Comparison of ENCODE assay signal across 29 cellular contexts in genomic region chr19:858284-858683, GRCh38. TPM values are rescaled to one million over a fixed set of nuclear protein-coding genes. Genes with fewer than 3 reads are reported as not detected.
"Had no signal": no experiment of that assay in that cellular context is flagged by ENCODE, and none has a peak within 500 bp of the region (broad histone marks: within the 10 kb centered on the region; RNA-seq: fewer than 3 reads in every experiment).

No MANE protein-coding gene starts in this region.

- H3K9me3 Mint-ChIP-seq: effector memory CD8-positive, alpha-beta T cell; immature natural killer cell; memory B cell; natural killer cell; stimulated activated memory B cell treated with anti-CD40 and anti-IgM and Interleukin-4, amounts not matched to agents 10 μg/mL and 1 μg/mL and 100 μg/mL, for 72 hours had no signal

- H3K36me3 ChIP-seq: esophagus squamous epithelium, prostate gland, right atrium auricular region, spleen, transverse colon, upper lobe of right lung, uterus had no signal

- H3K4me3 ChIP-seq: coronary artery, esophagus squamous epithelium, lung, prostate gland, right atrium auricular region, skin epidermis, spleen, transverse colon, upper lobe of right lung, uterus had no signal

- H3K27ac Mint-ChIP-seq: effector memory CD8-positive, alpha-beta T cell; immature natural killer cell; memory B cell; natural killer cell; stimulated activated memory B cell treated with anti-CD40 and anti-IgM and Interleukin-4, amounts not matched to agents 10 μg/mL and 1 μg/mL and 100 μg/mL, for 72 hours had no signal

- H3K4me3 Mint-ChIP-seq: effector memory CD8-positive, alpha-beta T cell; immature natural killer cell; natural killer cell; stimulated activated memory B cell treated with anti-CD40 and anti-IgM and Interleukin-4, amounts not matched to agents 10 μg/mL and 1 μg/mL and 100 μg/mL, for 72 hours had no signal

- FAIRE-seq: endometrium had no signal

- H3K9me3 ChIP-seq: esophagus squamous epithelium, prostate gland, right atrium auricular region, spleen, transverse colon, upper lobe of right lung, uterus had no signal

- DNase-seq: effector memory CD8-positive, alpha-beta T cell; erythroblast; esophagus squamous epithelium; foreskin melanocyte; glutamatergic neuron; hypothalamus; immature natural killer cell; islet precursor cell; kidney glomerular epithelial cell; left colon; left ventricle myocardium superior; natural killer cell; stimulated activated CD4-positive, alpha-beta T cell treated with anti-CD3 and anti-CD28 coated beads, Interleukin-4, amount 100 ng/mL, for 4 hours; stimulated activated naive CD8-positive, alpha-beta T cell treated with anti-CD3 and anti-CD28 coated beads, Interleukin-15, Interleukin-2, amounts not matched to agents 100 U/mL and 50 U/mL, for 24 hours; transverse colon; upper lobe of right lung; uterus had no signal

- H3K4me1 ChIP-seq: prostate gland had no signal

- H3K36me3 Mint-ChIP-seq: immature natural killer cell; memory B cell; natural killer cell; stimulated activated memory B cell treated with anti-CD40 and anti-IgM and Interleukin-4, amounts not matched to agents 10 μg/mL and 1 μg/mL and 100 μg/mL, for 72 hours had no signal

- ATAC-seq: effector memory CD8-positive, alpha-beta T cell; left colon; natural killer cell; stimulated activated memory B cell treated with anti-CD40 and anti-IgM and Interleukin-4, amounts not matched to agents 10 μg/mL and 1 μg/mL and 100 μg/mL, for 72 hours; stimulated activated naive CD8-positive, alpha-beta T cell treated with anti-CD3 and anti-CD28 coated beads, Interleukin-15, Interleukin-2, amounts not matched to agents 100 U/mL and 50 U/mL, for 24 hours; upper lobe of right lung had no signal

RNA-seq across cellular contexts. Expression of gene ELANE, which starts 6.2 kb away (rescaled TPM):
- total RNA-seq: dermis microvascular lymphatic vessel endothelial cell had no signal
- polyA plus RNA-seq: immature natural killer cell, neural cell had no signal

RNA-seq across cellular contexts. Expression of gene PRTN3, which starts 17.5 kb away (rescaled TPM):
- total RNA-seq: dermis microvascular lymphatic vessel endothelial cell, esophagus squamous epithelium, left colon, left ventricle myocardium superior, osteoblast, right atrium auricular region, transverse colon, upper lobe of right lung had no signal
- polyA plus RNA-seq: immature natural killer cell, neural cell had no signal

RNA-seq across cellular contexts. Expression of gene AZU1, which starts 30.6 kb away (rescaled TPM):
- total RNA-seq: dermis microvascular lymphatic vessel endothelial cell, esophagus squamous epithelium, left colon, left ventricle myocardium superior, osteoblast, right atrium auricular region, transverse colon had no signal
- polyA plus RNA-seq: immature natural killer cell had no signal
